Comparison of ENCODE assay signal across 27 cellular contexts in genomic region chr4:111506706-111507105, GRCh38.
DNase-seq lines count a peak whose midpoint lies in the region; ATAC-seq, FAIRE-seq and TF ChIP-seq lines count a peak whose summit lies in the region.
"Had no signal": no experiment of that assay in that cellular context is flagged by ENCODE, and none has a peak within 500 bp of the region (broad histone marks: within the 10 kb centered on the region; RNA-seq: fewer than 3 reads in every experiment).

No MANE protein-coding gene starts in this region.

- in situ Hi-C loops in KBM-7 (cut with MboI; ENCODE audit: low pct_unique_long_range_greater_than_20kb, low sequenced_read_pairs) = no loop called here

- POLR2A ChIA-PET in AG04449 (lab: Yijun Ruan, JAX) = interaction anchor here (0.5 to 1.0 kb wide), 2 partner anchors 23 to 25 kb away, joined by 3 to 5 read pairs; no protein-coding TSS in a partner anchor

- H3K9ac ChIP-seq in astrocyte (ENCODE audit: low read length) = no peak overlapping the region

- no peaks in the 10 kb centered on the region for H3K9me3 Mint-ChIP-seq in astrocyte (ENCODE audit: unreplicated experiment)
- H3K9me3 Mint-ChIP-seq: CD4-positive, alpha-beta T cell; nephron had no signal

- DNase-seq in AG04449 (ENCODE audit: low read depth, low spot score) (peak; percentile 69), HS-5 (ENCODE audit: low read depth) (peak; percentile 35), astrocyte (ENCODE audit: low read depth) (peak; percentile 84), fibroblast of the conjunctiva (ENCODE audit: low read depth) (peak; percentile 36), KBM-7 (no peak), T-helper 17 cell (no peak)
- no peak for DNase-seq in activated CD4-positive, alpha-beta T cell treated with anti-CD3 and anti-CD28 coated beads, Interleukin-2, amount 50 U/mL, for 4 hours
- DNase-seq: 8988T; activated naive CD8-positive, alpha-beta T cell treated with anti-CD3 and anti-CD28 coated beads for 36 hours; activated T-cell treated with anti-CD3 and anti-CD28 coated beads, Interleukin-2, amount 50 U/mL, for 72 hours; CD4-positive, alpha-beta T cell; effector memory CD4-positive, alpha-beta T cell; GOT3; NCI-H2029; NCI-H446 treated with DMSO at 0.1 percent for 48 hours; NK-92 treated with Interleukin-12 subunit alpha and Interleukin-12 subunit beta, amount 100 ng/mL, for 24 hours; RPMI8226; spleen; SW 1271; testis had no signal

- CTCF ChIA-PET in AG04449 (lab: Yijun Ruan, JAX) = interaction anchor here (0.7 kb wide), 1 partner anchor 37 kb away, joined by 3 read pairs; no protein-coding TSS in a partner anchor

- H3K27ac ChIP-seq in astrocyte (ENCODE audit: low read depth, low read length) = no peak overlapping the region
- H3K27ac ChIP-seq: spleen, testis, VCaP had no signal

- H3K27me3 Mint-ChIP-seq in astrocyte (ENCODE audit: low read depth, unreplicated experiment) (no peaks in the 10 kb centered on the region), T-helper 17 cell (no peaks in the 10 kb centered on the region)
- H3K27me3 Mint-ChIP-seq: activated naive CD8-positive, alpha-beta T cell treated with anti-CD3 and anti-CD28 coated beads for 36 hours; CD4-positive, alpha-beta T cell; IgD-negative memory B cell; progenitor cell of endocrine pancreas had no signal

- no peaks in the 10 kb centered on the region for H3K36me3 Mint-ChIP-seq in astrocyte (ENCODE audit: low read depth, unreplicated experiment)
- no peaks in the 10 kb centered on the region for H3K36me3 Mint-ChIP-seq in T-helper 17 cell (ENCODE audit: low read depth)
- H3K36me3 Mint-ChIP-seq: activated naive CD8-positive, alpha-beta T cell treated with anti-CD3 and anti-CD28 coated beads for 36 hours; IgD-negative memory B cell had no signal

- no peaks in the 10 kb centered on the region for H3K27me3 ChIP-seq in astrocyte (ENCODE audit: insufficient read depth, low read length)
- H3K27me3 ChIP-seq: spleen, testis had no signal

- FAIRE-seq in astrocyte (lab: Jason Lieb, UNC) = peak; percentile 88
- FAIRE-seq: frontal cortex, GM18507 had no signal

- H3K4me1 Mint-ChIP-seq in astrocyte (ENCODE audit: low read depth, unreplicated experiment) (peaks cover 32% of the 10 kb centered on the region), T-helper 17 cell (no peaks in the 10 kb centered on the region)
- H3K4me1 Mint-ChIP-seq: activated naive CD8-positive, alpha-beta T cell treated with anti-CD3 and anti-CD28 coated beads for 36 hours; IgD-negative memory B cell had no signal

- H4K20me1 ChIP-seq in astrocyte (ENCODE audit: insufficient read depth, low read length) = no peaks in the 10 kb centered on the region

- H3K36me3 ChIP-seq in astrocyte (ENCODE audit: insufficient read depth, low read length) = no peaks in the 10 kb centered on the region
- H3K36me3 ChIP-seq: spleen had no signal

- H3K27ac Mint-ChIP-seq in astrocyte (ENCODE audit: unreplicated experiment) (no peak overlapping the region), T-helper 17 cell (no peak overlapping the region)
- H3K27ac Mint-ChIP-seq: activated naive CD8-positive, alpha-beta T cell treated with anti-CD3 and anti-CD28 coated beads for 36 hours; activated T-cell treated with anti-CD3 and anti-CD28 coated beads, Interleukin-2, amount 50 U/mL, for 72 hours; CD4-positive, alpha-beta T cell; IgD-negative memory B cell; nephron; progenitor cell of endocrine pancreas had no signal

- no peaks in the 10 kb centered on the region for H3K79me2 ChIP-seq in astrocyte (ENCODE audit: insufficient read depth, low read length)

- H3K4me3 ChIP-seq in AG04449 (ENCODE audit: low read depth, low read length) (no peak overlapping the region), astrocyte (ENCODE audit: insufficient read depth, low read depth, low read length) (no peak overlapping the region)
- H3K4me3 ChIP-seq: spleen, testis had no signal

- peaks cover 3% of the 10 kb centered on the region for H3K4me1 ChIP-seq in astrocyte (ENCODE audit: insufficient read depth, low read length)
- H3K4me1 ChIP-seq: spleen, testis had no signal

- peak overlapping the region; percentile 21 for H2AFZ ChIP-seq in astrocyte (ENCODE audit: low read depth, low read length)

- no peak for ATAC-seq in T-helper 17 cell
- ATAC-seq in HG02852 (IDR thresholded peaks at IDR 0.05; ENCODE audit: unreplicated experiment) = no peak
- ATAC-seq: activated T-cell treated with anti-CD3 and anti-CD28 coated beads, Interleukin-2, amount 50 U/mL, for 72 hours had no signal

- no peak for TF ChIP-seq CTCF in AG04449 (IDR thresholded peaks at IDR 0.05; ENCODE audit: insufficient read depth, low read length, missing control alignments)
- TF ChIP-seq CTCF in astrocyte (IDR thresholded peaks at IDR 0.05; ENCODE audit: insufficient read depth, low read depth, low read length) = no peak

- peak overlapping the region; percentile 3 for H3K4me2 ChIP-seq in astrocyte (ENCODE audit: low read length)

- H3K4me3 Mint-ChIP-seq in astrocyte (ENCODE audit: unreplicated experiment) (no peak overlapping the region), T-helper 17 cell (no peak overlapping the region)
- H3K4me3 Mint-ChIP-seq: activated naive CD8-positive, alpha-beta T cell treated with anti-CD3 and anti-CD28 coated beads for 36 hours; activated T-cell treated with anti-CD3 and anti-CD28 coated beads, Interleukin-2, amount 50 U/mL, for 72 hours; CD4-positive, alpha-beta T cell; IgD-negative memory B cell; nephron had no signal

- H3K9me3 ChIP-seq in astrocyte (ENCODE audit: insufficient read depth, low read depth, low read length) = no peaks in the 10 kb centered on the region
- H3K9me3 ChIP-seq in T-helper 17 cell (ENCODE audit: control insufficient read depth, low read length, poor library complexity, severe bottlenecking) = no peaks in the 10 kb centered on the region
- H3K9me3 ChIP-seq: spleen, testis had no signal

Comparison
In these comparisons a context has a peak if more than half of its experiments do, and no peak if none do; other contexts are left out.
1. DNase-seq: peak in AG04449 (single experiment), HS-5 (single experiment), astrocyte (single experiment) and fibroblast of the conjunctiva (single experiment); none in KBM-7 (single experiment), T-helper 17 cell (0 of 3) and activated CD4-positive, alpha-beta T cell treated with anti-CD3 and anti-CD28 coated beads, Interleukin-2, amount 50 U/mL, for 4 hours (0 of 2).